1 cellular context compared by ENCODE assay signal in genomic region chr6:4155848-4156466, GRCh38.
A peak's percentile ranks its signal among the peaks of the same experiment; 100 is the strongest.
TF ChIP-seq lines count a peak whose summit lies in the region.

No MANE protein-coding gene starts in this region.

TF ChIP-seq in K562, 482 proteins besides CTCF, POLR2A, EP300 and RAD21 (continued from another document and continues in another):
- TF ChIP-seq, protein P1, sequence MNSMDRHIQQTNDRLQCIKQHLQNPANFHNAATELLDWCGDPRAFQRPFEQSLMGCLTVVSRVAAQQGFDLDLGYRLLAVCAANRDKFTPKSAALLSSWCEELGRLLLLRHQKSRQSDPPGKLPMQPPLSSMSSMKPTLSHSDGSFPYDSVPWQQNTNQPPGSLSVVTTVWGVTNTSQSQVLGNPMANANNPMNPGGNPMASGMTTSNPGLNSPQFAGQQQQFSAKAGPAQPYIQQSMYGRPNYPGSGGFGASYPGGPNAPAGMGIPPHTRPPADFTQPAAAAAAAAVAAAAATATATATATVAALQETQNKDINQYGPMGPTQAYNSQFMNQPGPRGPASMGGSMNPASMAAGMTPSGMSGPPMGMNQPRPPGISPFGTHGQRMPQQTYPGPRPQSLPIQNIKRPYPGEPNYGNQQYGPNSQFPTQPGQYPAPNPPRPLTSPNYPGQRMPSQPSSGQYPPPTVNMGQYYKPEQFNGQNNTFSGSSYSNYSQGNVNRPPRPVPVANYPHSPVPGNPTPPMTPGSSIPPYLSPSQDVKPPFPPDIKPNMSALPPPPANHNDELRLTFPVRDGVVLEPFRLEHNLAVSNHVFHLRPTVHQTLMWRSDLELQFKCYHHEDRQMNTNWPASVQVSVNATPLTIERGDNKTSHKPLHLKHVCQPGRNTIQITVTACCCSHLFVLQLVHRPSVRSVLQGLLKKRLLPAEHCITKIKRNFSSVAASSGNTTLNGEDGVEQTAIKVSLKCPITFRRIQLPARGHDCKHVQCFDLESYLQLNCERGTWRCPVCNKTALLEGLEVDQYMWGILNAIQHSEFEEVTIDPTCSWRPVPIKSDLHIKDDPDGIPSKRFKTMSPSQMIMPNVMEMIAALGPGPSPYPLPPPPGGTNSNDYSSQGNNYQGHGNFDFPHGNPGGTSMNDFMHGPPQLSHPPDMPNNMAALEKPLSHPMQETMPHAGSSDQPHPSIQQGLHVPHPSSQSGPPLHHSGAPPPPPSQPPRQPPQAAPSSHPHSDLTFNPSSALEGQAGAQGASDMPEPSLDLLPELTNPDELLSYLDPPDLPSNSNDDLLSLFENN (IDR thresholded peaks at IDR 0.05; ENCODE audit: low read depth in 2 of 2, low read length in 2 of 2), result no peak
- TF ChIP-seq, protein P2, sequence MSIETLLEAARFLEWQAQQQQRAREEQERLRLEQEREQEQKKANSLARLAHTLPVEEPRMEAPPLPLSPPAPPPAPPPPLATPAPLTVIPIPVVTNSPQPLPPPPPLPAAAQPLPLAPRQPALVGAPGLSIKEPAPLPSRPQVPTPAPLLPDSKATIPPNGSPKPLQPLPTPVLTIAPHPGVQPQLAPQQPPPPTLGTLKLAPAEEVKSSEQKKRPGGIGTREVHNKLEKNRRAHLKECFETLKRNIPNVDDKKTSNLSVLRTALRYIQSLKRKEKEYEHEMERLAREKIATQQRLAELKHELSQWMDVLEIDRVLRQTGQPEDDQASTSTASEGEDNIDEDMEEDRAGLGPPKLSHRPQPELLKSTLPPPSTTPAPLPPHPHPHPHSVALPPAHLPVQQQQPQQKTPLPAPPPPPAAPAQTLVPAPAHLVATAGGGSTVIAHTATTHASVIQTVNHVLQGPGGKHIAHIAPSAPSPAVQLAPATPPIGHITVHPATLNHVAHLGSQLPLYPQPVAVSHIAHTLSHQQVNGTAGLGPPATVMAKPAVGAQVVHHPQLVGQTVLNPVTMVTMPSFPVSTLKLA (conservative IDR thresholded peaks at IDR 0.05), result 0 out of 4 replicates have a peak, but pooled peaks have one; percentile 17 to 34
- peak; percentile 36; the same call in 1 of the 2 replicates for TF ChIP-seq C11orf30 (IDR thresholded peaks at IDR 0.05; ENCODE audit: low read depth)
- no peak for TF ChIP-seq ZNF165 (CRISPR knock-in tag; IDR thresholded peaks at IDR 0.05; ENCODE audit: borderline replicate concordance)
- TF ChIP-seq ZFX (CRISPR knock-in tag; IDR thresholded peaks at IDR 0.05), result no peak
- TF ChIP-seq HDAC1 (IDR thresholded peaks at IDR 0.05), result no peak
- TF ChIP-seq NR3C1 (CRISPR knock-in tag; IDR thresholded peaks at IDR 0.05), result no peak
- no peak for TF ChIP-seq CHCHD3 (CRISPR knock-in tag; IDR thresholded peaks at IDR 0.05)
- no peak for TF ChIP-seq LEF1 (IDR thresholded peaks at IDR 0.05)
- TF ChIP-seq THAP7 (CRISPR knock-in tag; IDR thresholded peaks at IDR 0.05), result no peak
- TF ChIP-seq ZEB2 (IDR thresholded peaks at IDR 0.05), result no peak; the same call in 1 of the 2 replicates
- no peak for TF ChIP-seq ARID3A (IDR thresholded peaks at IDR 0.05; ENCODE audit: borderline replicate concordance, low read depth, low read length)
- TF ChIP-seq, protein P3, sequence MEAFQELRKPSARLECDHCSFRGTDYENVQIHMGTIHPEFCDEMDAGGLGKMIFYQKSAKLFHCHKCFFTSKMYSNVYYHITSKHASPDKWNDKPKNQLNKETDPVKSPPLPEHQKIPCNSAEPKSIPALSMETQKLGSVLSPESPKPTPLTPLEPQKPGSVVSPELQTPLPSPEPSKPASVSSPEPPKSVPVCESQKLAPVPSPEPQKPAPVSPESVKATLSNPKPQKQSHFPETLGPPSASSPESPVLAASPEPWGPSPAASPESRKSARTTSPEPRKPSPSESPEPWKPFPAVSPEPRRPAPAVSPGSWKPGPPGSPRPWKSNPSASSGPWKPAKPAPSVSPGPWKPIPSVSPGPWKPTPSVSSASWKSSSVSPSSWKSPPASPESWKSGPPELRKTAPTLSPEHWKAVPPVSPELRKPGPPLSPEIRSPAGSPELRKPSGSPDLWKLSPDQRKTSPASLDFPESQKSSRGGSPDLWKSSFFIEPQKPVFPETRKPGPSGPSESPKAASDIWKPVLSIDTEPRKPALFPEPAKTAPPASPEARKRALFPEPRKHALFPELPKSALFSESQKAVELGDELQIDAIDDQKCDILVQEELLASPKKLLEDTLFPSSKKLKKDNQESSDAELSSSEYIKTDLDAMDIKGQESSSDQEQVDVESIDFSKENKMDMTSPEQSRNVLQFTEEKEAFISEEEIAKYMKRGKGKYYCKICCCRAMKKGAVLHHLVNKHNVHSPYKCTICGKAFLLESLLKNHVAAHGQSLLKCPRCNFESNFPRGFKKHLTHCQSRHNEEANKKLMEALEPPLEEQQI (IDR thresholded peaks at IDR 0.05), result 0 out of 2 replicates have a peak, but pooled peaks have one; percentile 36
- TF ChIP-seq ZNF444 (CRISPR knock-in tag; IDR thresholded peaks at IDR 0.05), result no peak
- TF ChIP-seq, protein P4, sequence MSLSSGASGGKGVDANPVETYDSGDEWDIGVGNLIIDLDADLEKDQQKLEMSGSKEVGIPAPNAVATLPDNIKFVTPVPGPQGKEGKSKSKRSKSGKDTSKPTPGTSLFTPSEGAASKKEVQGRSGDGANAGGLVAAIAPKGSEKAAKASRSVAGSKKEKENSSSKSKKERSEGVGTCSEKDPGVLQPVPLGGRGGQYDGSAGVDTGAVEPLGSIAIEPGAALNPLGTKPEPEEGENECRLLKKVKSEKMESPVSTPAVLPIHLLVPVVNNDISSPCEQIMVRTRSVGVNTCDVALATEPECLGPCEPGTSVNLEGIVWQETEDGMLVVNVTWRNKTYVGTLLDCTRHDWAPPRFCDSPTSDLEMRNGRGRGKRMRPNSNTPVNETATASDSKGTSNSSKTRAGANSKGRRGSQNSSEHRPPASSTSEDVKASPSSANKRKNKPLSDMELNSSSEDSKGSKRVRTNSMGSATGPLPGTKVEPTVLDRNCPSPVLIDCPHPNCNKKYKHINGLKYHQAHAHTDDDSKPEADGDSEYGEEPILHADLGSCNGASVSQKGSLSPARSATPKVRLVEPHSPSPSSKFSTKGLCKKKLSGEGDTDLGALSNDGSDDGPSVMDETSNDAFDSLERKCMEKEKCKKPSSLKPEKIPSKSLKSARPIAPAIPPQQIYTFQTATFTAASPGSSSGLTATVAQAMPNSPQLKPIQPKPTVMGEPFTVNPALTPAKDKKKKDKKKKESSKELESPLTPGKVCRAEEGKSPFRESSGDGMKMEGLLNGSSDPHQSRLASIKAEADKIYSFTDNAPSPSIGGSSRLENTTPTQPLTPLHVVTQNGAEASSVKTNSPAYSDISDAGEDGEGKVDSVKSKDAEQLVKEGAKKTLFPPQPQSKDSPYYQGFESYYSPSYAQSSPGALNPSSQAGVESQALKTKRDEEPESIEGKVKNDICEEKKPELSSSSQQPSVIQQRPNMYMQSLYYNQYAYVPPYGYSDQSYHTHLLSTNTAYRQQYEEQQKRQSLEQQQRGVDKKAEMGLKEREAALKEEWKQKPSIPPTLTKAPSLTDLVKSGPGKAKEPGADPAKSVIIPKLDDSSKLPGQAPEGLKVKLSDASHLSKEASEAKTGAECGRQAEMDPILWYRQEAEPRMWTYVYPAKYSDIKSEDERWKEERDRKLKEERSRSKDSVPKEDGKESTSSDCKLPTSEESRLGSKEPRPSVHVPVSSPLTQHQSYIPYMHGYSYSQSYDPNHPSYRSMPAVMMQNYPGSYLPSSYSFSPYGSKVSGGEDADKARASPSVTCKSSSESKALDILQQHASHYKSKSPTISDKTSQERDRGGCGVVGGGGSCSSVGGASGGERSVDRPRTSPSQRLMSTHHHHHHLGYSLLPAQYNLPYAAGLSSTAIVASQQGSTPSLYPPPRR (CRISPR knock-in tag; IDR thresholded peaks at IDR 0.05; ENCODE audit: borderline replicate concordance), result no peak
- TF ChIP-seq, protein P5, sequence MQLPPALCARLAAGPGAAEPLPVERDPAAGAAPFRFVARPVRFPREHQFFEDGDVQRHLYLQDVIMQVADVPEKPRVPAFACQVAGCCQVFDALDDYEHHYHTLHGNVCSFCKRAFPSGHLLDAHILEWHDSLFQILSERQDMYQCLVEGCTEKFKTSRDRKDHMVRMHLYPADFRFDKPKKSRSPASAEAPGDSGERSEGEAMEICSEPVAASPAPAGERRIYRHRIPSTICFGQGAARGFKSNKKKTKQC (CRISPR knock-in tag; IDR thresholded peaks at IDR 0.05), result no peak
- no peak for TF ChIP-seq SREBF2 (CRISPR knock-in tag; IDR thresholded peaks at IDR 0.05)
- TF ChIP-seq DMBX1 (CRISPR knock-in tag; IDR thresholded peaks at IDR 0.05; ENCODE audit: borderline replicate concordance), result no peak
- peak in 1 of 2 experiments; percentile 63; a peak in 1 of 4 replicates for TF ChIP-seq RCOR1 (IDR thresholded peaks at IDR 0.05; ENCODE audit: borderline replicate concordance in 1 of 2, low read depth in 2 of 2, low read length in 2 of 2)
- TF ChIP-seq ZNF75A (CRISPR knock-in tag; IDR thresholded peaks at IDR 0.05), result no peak
- TF ChIP-seq TBP (optimal IDR thresholded peaks at IDR 0.05; ENCODE audit: low read depth, low read length), result peak; percentile 39
- TF ChIP-seq WHSC1 (IDR thresholded peaks at IDR 0.05; ENCODE audit: low read length), result no peak
- TF ChIP-seq KDM1A (IDR thresholded peaks at IDR 0.05), result peak in 1 of 2 experiments; percentile 16; a peak in 1 of 4 replicates
- 0 out of 2 replicates have a peak, but pooled peaks have one; percentile 11 for TF ChIP-seq SMAD4 (CRISPR knock-in tag; conservative IDR thresholded peaks at IDR 0.05)
- TF ChIP-seq TCF7 (IDR thresholded peaks at IDR 0.05; ENCODE audit: borderline replicate concordance), result no peak
- TF ChIP-seq NKRF (IDR thresholded peaks at IDR 0.05; ENCODE audit: borderline replicate concordance), result no peak
- no peak for TF ChIP-seq DPF2 (IDR thresholded peaks at IDR 0.05)
- no peak for TF ChIP-seq RBFOX2 (IDR thresholded peaks at IDR 0.05; ENCODE audit: low read depth, low read length)
- TF ChIP-seq BHLHE40 (IDR thresholded peaks at IDR 0.05; ENCODE audit: low read length), result no peak
- TF ChIP-seq ILF3 (IDR thresholded peaks at IDR 0.05; ENCODE audit: borderline replicate concordance), result no peak
- TF ChIP-seq TEAD4 (IDR thresholded peaks at IDR 0.05; ENCODE audit: low read length), result 0 out of 2 replicates have a peak, but pooled peaks have one; percentile 47
- TF ChIP-seq TEAD4 (CRISPR knock-in tag; IDR thresholded peaks at IDR 0.05; ENCODE audit: borderline replicate concordance), result no peak
- no peak for TF ChIP-seq ZNF518B (CRISPR knock-in tag; IDR thresholded peaks at IDR 0.05)
- TF ChIP-seq E2F1 (CRISPR knock-in tag; IDR thresholded peaks at IDR 0.05), result no peak
